Comparison of ENCODE assay signal across 17 cellular contexts in the genomic region with DNA sequence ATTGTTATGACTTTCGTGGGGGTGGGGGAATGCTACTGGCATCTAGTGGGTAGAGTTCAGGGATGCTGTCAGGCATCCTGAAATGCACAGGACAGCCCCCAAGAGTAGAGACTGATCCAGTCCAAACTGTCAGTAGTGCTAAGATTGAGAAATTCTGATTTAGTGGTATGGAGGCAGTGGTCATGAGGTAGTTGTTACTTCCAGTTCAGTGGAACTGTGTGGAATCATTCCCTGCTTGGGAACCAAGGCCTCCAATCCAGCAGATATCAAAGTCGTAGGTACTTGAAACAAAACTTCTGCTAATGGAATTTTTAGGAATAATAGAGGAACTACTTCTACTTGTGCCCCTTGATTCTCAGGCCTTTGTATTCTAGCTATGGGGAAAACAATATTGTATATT. TPM values are rescaled to one million over a fixed set of nuclear protein-coding genes. Genes with fewer than 3 reads are reported as not detected.
DNase-seq lines count a peak whose midpoint lies in the region; ATAC-seq and TF ChIP-seq lines count a peak whose summit lies in the region.
"Had no signal": no experiment of that assay in that cellular context is flagged by ENCODE, and none has a peak within 500 bp of the region (broad histone marks: within the 10 kb centered on the region; RNA-seq: fewer than 3 reads in every experiment).

No MANE protein-coding gene starts in this region.

- no peak overlapping the region for H3K4me3 Mint-ChIP-seq in neural crest cell
- H3K4me3 Mint-ChIP-seq: HFFc6, IgD-negative memory B cell had no signal

- peaks cover 6% of the 10 kb centered on the region for H3K36me3 Mint-ChIP-seq in neural crest cell (ENCODE audit: low read depth)

- H3K27me3 Mint-ChIP-seq in neural crest cell (ENCODE audit: low read depth), result no peaks in the 10 kb centered on the region
- H3K27me3 Mint-ChIP-seq: IgD-negative memory B cell had no signal

- ATAC-seq in SK-N-SH treated with all-trans-retinoic acid at 6 μM for 48 hours, result no peak
- ATAC-seq: Right ventricle myocardium inferior had no signal

- H3K9me3 Mint-ChIP-seq in neural crest cell, result no peaks in the 10 kb centered on the region
- H3K9me3 Mint-ChIP-seq: HFFc6 had no signal

- H3K9ac ChIP-seq in Karpas-422 (ENCODE audit: low read length), result no peak overlapping the region

- H2AFZ ChIP-seq in Karpas-422 (ENCODE audit: low read length), result no peak overlapping the region

- peak overlapping the region; percentile 35 for H3K27ac Mint-ChIP-seq in neural crest cell (ENCODE audit: unreplicated experiment)
- H3K27ac Mint-ChIP-seq: HFFc6, IgD-negative memory B cell had no signal

- H3K9me2 ChIP-seq in Karpas-422 (replicated peaks; ENCODE audit: insufficient read depth, low read length), result no peaks in the 10 kb centered on the region

- H3K4me1 Mint-ChIP-seq in neural crest cell, result peaks cover 31% of the 10 kb centered on the region

- TF ChIP-seq CTCF in AG10803 (conservative IDR thresholded peaks at IDR 0.05; ENCODE audit: low read length), result no peak
- TF ChIP-seq CTCF in neural crest cell (conservative IDR thresholded peaks at IDR 0.05), result no peak

- H3K9me3 ChIP-seq in Karpas-422 (ENCODE audit: low read length), result no peaks in the 10 kb centered on the region
- H3K9me3 ChIP-seq: Peyer's patch had no signal

- H3K4me3 ChIP-seq in AG10803 (ENCODE audit: low read length), result no peak overlapping the region
- no peak overlapping the region for H3K4me3 ChIP-seq in Karpas-422 (ENCODE audit: low read length)
- H3K4me3 ChIP-seq: Peyer's patch had no signal

- H3K4me2 ChIP-seq in Karpas-422 (ENCODE audit: low read depth, low read length, poor library complexity, severe bottlenecking), result peak overlapping the region; percentile 5

- H3K27me3 ChIP-seq in Karpas-422 (ENCODE audit: low read length), result no peaks in the 10 kb centered on the region
- H3K27me3 ChIP-seq: Peyer's patch had no signal

- peak overlapping the region; percentile 94 for H3K27ac ChIP-seq in Karpas-422 (ENCODE audit: low read length)
- H3K27ac ChIP-seq: C4-2B, Peyer's patch had no signal

- DNase-seq in AG10803 (ENCODE audit: low read depth) (peak; percentile 30), Karpas-422 (no peak), astrocyte of the hippocampus (ENCODE audit: low read depth, low spot score) (peak; percentile 43), neural crest cell (ENCODE audit: low read depth, low spot score) (no peak), AG08395 (ENCODE audit: low spot score) (no peak), NCI-H2196 treated with DMSO at 0.1 percent for 48 hours (lab: John Stamatoyannopoulos, UW; ENCODE audit: unreplicated experiment) (no peak), kidney tubule cell (ENCODE audit: low spot score) (no peak)
- DNase-seq: DMS79, HFFc6, Kasumi-1, NCI-H1105, NCI-H2081 treated with DMSO at 0.1 percent for 48 hours, Peyer's patch had no signal

- H3K79me2 ChIP-seq in Karpas-422 (ENCODE audit: low read length), result peaks cover 93% of the 10 kb centered on the region

- H4K20me1 ChIP-seq in Karpas-422 (ENCODE audit: insufficient read depth, low read depth, low read length), result no peaks in the 10 kb centered on the region

- H3K36me3 ChIP-seq in Karpas-422 (ENCODE audit: insufficient read depth, low read length), result no peaks in the 10 kb centered on the region
- H3K36me3 ChIP-seq: Peyer's patch had no signal

- H3K4me1 ChIP-seq in Karpas-422 (ENCODE audit: low read length), result peaks cover 53% of the 10 kb centered on the region
- H3K4me1 ChIP-seq: Peyer's patch had no signal

TF ChIP-seq in SK-N-SH treated with all-trans-retinoic acid at 6 μM for 48 hours, 23 proteins besides CTCF, POLR2A, EP300 and RAD21:
- TF ChIP-seq ZFP3 (CRISPR knock-in tag; IDR thresholded peaks at IDR 0.05) (no peak), GLIS3 (CRISPR knock-in tag; IDR thresholded peaks at IDR 0.05) (no peak), TOX (CRISPR knock-in tag; IDR thresholded peaks at IDR 0.05; ENCODE audit: borderline replicate concordance) (no peak), ZC3H10 (CRISPR knock-in tag; IDR thresholded peaks at IDR 0.05) (no peak), CREB5 (CRISPR knock-in tag; IDR thresholded peaks at IDR 0.05; ENCODE audit: low read depth) (no peak), ISL1 (CRISPR knock-in tag; IDR thresholded peaks at IDR 0.05) (no peak), ARNTL (CRISPR knock-in tag; IDR thresholded peaks at IDR 0.05; ENCODE audit: borderline replicate concordance, low read depth) (no peak), RARB (CRISPR knock-in tag; IDR thresholded peaks at IDR 0.05) (no peak)
- TF ChIP-seq, protein P1, sequence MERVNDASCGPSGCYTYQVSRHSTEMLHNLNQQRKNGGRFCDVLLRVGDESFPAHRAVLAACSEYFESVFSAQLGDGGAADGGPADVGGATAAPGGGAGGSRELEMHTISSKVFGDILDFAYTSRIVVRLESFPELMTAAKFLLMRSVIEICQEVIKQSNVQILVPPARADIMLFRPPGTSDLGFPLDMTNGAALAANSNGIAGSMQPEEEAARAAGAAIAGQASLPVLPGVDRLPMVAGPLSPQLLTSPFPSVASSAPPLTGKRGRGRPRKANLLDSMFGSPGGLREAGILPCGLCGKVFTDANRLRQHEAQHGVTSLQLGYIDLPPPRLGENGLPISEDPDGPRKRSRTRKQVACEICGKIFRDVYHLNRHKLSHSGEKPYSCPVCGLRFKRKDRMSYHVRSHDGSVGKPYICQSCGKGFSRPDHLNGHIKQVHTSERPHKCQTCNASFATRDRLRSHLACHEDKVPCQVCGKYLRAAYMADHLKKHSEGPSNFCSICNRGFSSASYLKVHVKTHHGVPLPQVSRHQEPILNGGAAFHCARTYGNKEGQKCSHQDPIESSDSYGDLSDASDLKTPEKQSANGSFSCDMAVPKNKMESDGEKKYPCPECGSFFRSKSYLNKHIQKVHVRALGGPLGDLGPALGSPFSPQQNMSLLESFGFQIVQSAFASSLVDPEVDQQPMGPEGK (CRISPR knock-in tag; IDR thresholded peaks at IDR 0.05; ENCODE audit: borderline replicate concordance), result no peak

RNA-seq across cellular contexts. Expression of gene NF1, which starts 20.4 kb away (rescaled TPM):
- total RNA-seq in Karpas-422 (2014; rRNA removed; shearing (Covaris generic); ENCODE audit: low replicate concordance), result 56.6 and 164 TPM in 2 replicates
- total RNA-seq in neural crest cell, result 60.6 and 62.9 TPM in 2 replicates

Comparison
In these comparisons a context has a peak if more than half of its experiments do, and no peak if none do; other contexts are left out.
1. DNase-seq: peak in AG10803 (single experiment) and astrocyte of the hippocampus (single experiment); none in Karpas-422 (single experiment), neural crest cell (single experiment), AG08395 (single experiment), NCI-H2196 treated with DMSO at 0.1 percent for 48 hours (single experiment) and kidney tubule cell (single experiment).